ENCODE assay signal across 21 cellular contexts in the genomic region with DNA sequence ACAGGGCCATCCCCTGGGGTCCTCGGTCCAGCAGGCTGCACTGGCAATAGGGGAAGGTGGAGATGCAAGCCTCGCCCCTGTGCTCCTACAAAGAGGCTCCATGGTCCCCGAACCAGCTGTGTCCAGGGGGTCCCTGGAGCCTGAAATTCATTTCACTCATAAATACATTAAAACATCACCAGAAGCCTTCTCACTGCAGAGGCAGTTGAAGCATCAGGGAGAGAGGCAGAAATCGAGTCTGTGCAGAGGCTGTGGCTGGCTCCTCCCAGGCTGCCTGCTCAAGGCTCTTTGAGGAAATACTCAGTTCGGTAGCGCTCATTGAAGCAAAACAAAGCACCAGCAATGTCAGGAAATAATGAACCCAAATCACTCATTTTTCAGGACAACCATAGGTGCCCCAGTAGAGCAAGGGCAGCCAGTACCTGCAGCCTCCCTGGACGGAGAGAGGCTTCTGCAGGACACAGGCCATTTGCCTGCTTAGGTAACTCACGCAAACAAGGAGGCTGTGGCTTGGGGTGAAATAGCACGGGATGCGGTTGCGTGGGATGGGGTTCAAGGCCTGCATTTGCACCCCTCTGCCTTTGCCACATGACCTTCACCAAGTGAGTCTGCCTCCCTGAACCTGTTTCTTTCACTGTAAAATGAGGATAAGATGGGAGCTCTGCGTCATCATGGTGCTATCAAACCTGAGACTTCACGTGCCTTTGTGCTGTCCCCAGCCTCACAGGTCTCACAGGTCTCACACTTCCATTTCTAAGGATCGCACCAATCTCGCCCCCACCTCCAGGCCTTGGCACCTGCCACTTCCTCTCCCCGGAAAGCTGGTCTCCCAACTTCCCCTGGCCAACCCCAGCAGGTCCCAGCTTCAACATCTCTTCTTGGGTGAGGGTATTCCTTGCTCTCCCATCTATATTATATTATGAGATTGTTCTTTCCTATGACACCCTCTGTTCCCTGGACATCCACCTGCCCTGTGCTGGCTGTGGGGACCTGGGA.
DNase-seq lines count a peak whose midpoint lies in the region; FAIRE-seq and TF ChIP-seq lines count a peak whose summit lies in the region.
"Had no signal": no experiment of that assay in that cellular context is flagged by ENCODE, and none has a peak within 500 bp of the region (broad histone marks: within the 10 kb centered on the region; RNA-seq: fewer than 3 reads in every experiment).

No MANE protein-coding gene starts in this region.

- no peaks in the 10 kb centered on the region for H3K9me3 Mint-ChIP-seq in progenitor cell of endocrine pancreas (ENCODE audit: low read depth)
- H3K9me3 Mint-ChIP-seq: endodermal cell; neural crest cell; stimulated activated naive CD8-positive, alpha-beta T cell treated with anti-CD3 and anti-CD28 coated beads, Interleukin-15, amount 100 ng/mL, for 72 hours; WTC11 had no signal

- no peak overlapping the region for H3K4me3 ChIP-seq in BLaER1
- H3K4me3 ChIP-seq in H1 (ENCODE audit: extremely low read depth in 1 of 4, insufficient read depth in 2 of 4, low read depth in 3 of 4, low read length in 4 of 4), result no peak overlapping the region
- H3K4me3 ChIP-seq in prostate gland, result no peak overlapping the region
- H3K4me3 ChIP-seq: ascending aorta, HAP-1 had no signal

- no peak overlapping the region for H3K14ac ChIP-seq in H1 (ENCODE audit: insufficient read length)

- H3K27ac ChIP-seq in BLaER1 (no peak overlapping the region), H1 (ENCODE audit: low read depth, low read length) (no peak overlapping the region), prostate gland (no peak overlapping the region)
- H3K27ac ChIP-seq: ascending aorta had no signal

- no peak overlapping the region for H2BK120ac ChIP-seq in H1 (replicated peaks; ENCODE audit: low read depth, low read length)

- TF ChIP-seq POLR2A in H1 (IDR thresholded peaks at IDR 0.05; ENCODE audit: control extremely low read depth in 1 of 2, low read depth in 2 of 2, low read length in 2 of 2) (no peak), prostate gland (IDR thresholded peaks at IDR 0.05) (no peak)

- no peaks in the 10 kb centered on the region for H3K79me2 ChIP-seq in H1 (ENCODE audit: control insufficient read depth in 1 of 2, insufficient read depth in 2 of 2, low read length in 2 of 2)

- H3K4me1 ChIP-seq in BLaER1 (peaks cover 39% of the 10 kb centered on the region), H1 (replicated peaks in 1 of 4; ENCODE audit: control insufficient read depth in 3 of 4, insufficient read depth in 4 of 4, low read length in 3 of 4) (no peaks in the 10 kb centered on the region; a peak in 1 of 7 replicates), prostate gland (replicated peaks) (no peaks in the 10 kb centered on the region)
- H3K4me1 ChIP-seq: ascending aorta, HAP-1 had no signal

- H4K5ac ChIP-seq in H1 (ENCODE audit: insufficient read length, low read depth, low read length), result no peak overlapping the region

- H3K4me2 ChIP-seq in BLaER1 (peak overlapping the region; percentile 64), H1 (ENCODE audit: insufficient read depth in 1 of 2, low read depth in 2 of 2, low read length in 2 of 2) (no peak overlapping the region)

- TF ChIP-seq EP300 in H1 (IDR thresholded peaks at IDR 0.05; ENCODE audit: borderline replicate concordance in 1 of 2, low read depth in 2 of 2, low read length in 2 of 2), result no peak

- H2BK15ac ChIP-seq in H1 (ENCODE audit: low read length), result no peak overlapping the region

- H3K36me3 ChIP-seq in BLaER1 (no peaks in the 10 kb centered on the region), H1 (ENCODE audit: control insufficient read depth in 2 of 4, insufficient read depth in 4 of 4, low read length in 3 of 4) (no peaks in the 10 kb centered on the region), prostate gland (no peaks in the 10 kb centered on the region)
- H3K36me3 ChIP-seq: ascending aorta, HAP-1 had no signal

- in situ Hi-C loops in Caki2 (cut with HindIII; ENCODE audit: low pct_unique_long_range_greater_than_20kb, low sequenced_read_pairs), result no loop called here

- CTCF ChIA-PET in H1 (lab: Charles Lee; ENCODE audit: partially characterized antibody), result interaction anchor here (0.7 to 2.8 kb wide), 4 partner anchors 9 to 144 kb away, joined by 3 to 9 read pairs (median 3); no protein-coding TSS in a partner anchor

- H3K9me3 ChIP-seq in BLaER1 (no peaks in the 10 kb centered on the region), H1 (ENCODE audit: insufficient read depth in 2 of 2, low read depth in 1 of 2, low read length in 1 of 2) (no peaks in the 10 kb centered on the region), prostate gland (no peaks in the 10 kb centered on the region)
- H3K9me3 ChIP-seq: ascending aorta, HAP-1 had no signal

- H4K91ac ChIP-seq in H1 (replicated peaks; ENCODE audit: insufficient read length, low read length), result no peak overlapping the region

- no peak for TF ChIP-seq RAD21 in H1 (IDR thresholded peaks at IDR 0.05 in 1 of 2, conservative IDR thresholded peaks at IDR 0.05 in 1 of 2; ENCODE audit: low read depth in 2 of 2, low read length in 2 of 2)

- 0 out of 2 replicates have a peak overlapping the region, but pooled peaks have one; percentile 9 for H2AFZ ChIP-seq in H1 (ENCODE audit: low read length)

- H3K27me3 ChIP-seq in BLaER1, result 0 out of 2 replicates have a peak, but pooled peaks cover 2% of the 10 kb centered on the region
- H3K27me3 ChIP-seq in H1 (replicated peaks in 1 of 4; ENCODE audit: control insufficient read depth in 3 of 4, extremely low read depth in 1 of 4, insufficient read depth in 3 of 4, low read length in 3 of 4), result peaks cover 0 to 2% (median 0%) of the 10 kb centered on the region in 4 experiments; a peak in 2 of 7 replicates
- no peaks in the 10 kb centered on the region for H3K27me3 ChIP-seq in prostate gland (replicated peaks; ENCODE audit: insufficient read depth)
- H3K27me3 ChIP-seq: ascending aorta had no signal

- no peak overlapping the region for H3K4me3 Mint-ChIP-seq in progenitor cell of endocrine pancreas (ENCODE audit: low read depth)
- H3K4me3 Mint-ChIP-seq: endodermal cell; neural crest cell; stimulated activated naive CD8-positive, alpha-beta T cell treated with anti-CD3 and anti-CD28 coated beads, Interleukin-15, amount 100 ng/mL, for 72 hours; WTC11 had no signal

- H2BK5ac ChIP-seq in H1 (ENCODE audit: low read depth, low read length), result no peak overlapping the region

- peaks cover 3% of the 10 kb centered on the region for H3K4me1 Mint-ChIP-seq in progenitor cell of endocrine pancreas (ENCODE audit: low read depth)
- H3K4me1 Mint-ChIP-seq: endodermal cell; neural crest cell; stimulated activated naive CD8-positive, alpha-beta T cell treated with anti-CD3 and anti-CD28 coated beads, Interleukin-15, amount 100 ng/mL, for 72 hours had no signal

- H3K79me1 ChIP-seq in H1 (ENCODE audit: low read depth, low read length), result no peaks in the 10 kb centered on the region

- intact Hi-C loops in prostate gland (cut with DNase I), result no loop called here

- no peak overlapping the region for H2AK5ac ChIP-seq in H1 (ENCODE audit: low read depth, low read length)

- no peak for FAIRE-seq in H1 (lab: Jason Lieb, UNC)

- H3K36me3 Mint-ChIP-seq in progenitor cell of endocrine pancreas (ENCODE audit: insufficient read depth), result no peaks in the 10 kb centered on the region
- H3K36me3 Mint-ChIP-seq: WTC11 had no signal

- no peak overlapping the region for H3K56ac ChIP-seq in H1 (replicated peaks; ENCODE audit: insufficient read length, low read depth, low read length)

- no peak overlapping the region for H3K27ac Mint-ChIP-seq in progenitor cell of endocrine pancreas
- H3K27ac Mint-ChIP-seq: endodermal cell, WTC11 had no signal

- H3K18ac ChIP-seq in H1 (ENCODE audit: extremely low read depth, low read length), result no peak overlapping the region

- 87% methylated on average over 16 of the region's 16 CpGs; no CpG with 5 or more reads in 1 of the 2 experiments for WGBS in H1 (ENCODE audit: extremely low coverage in 1 of 2, insufficient coverage in 1 of 2, insufficient read length in 1 of 2, insufficient replicate concordance in 2 of 2, low coverage in 1 of 2, low lambda C conversion rate in 2 of 2, missing lambda C conversion rate in 1 of 2), 2 experiments
- WGBS in prostate gland, result 90% methylated on average over 16 of the region's 16 CpGs

- H3K23me2 ChIP-seq in H1 (ENCODE audit: low read depth, low read length), result no peaks in the 10 kb centered on the region

- H4K8ac ChIP-seq in H1 (ENCODE audit: extremely low read depth, insufficient read depth, low read length), result peak overlapping the region; percentile 18; the same call in 1 of the 2 replicates

- H2BK20ac ChIP-seq in H1 (ENCODE audit: low read length), result no peak overlapping the region

- TF ChIP-seq CTCF in H1 (IDR thresholded peaks at IDR 0.05; ENCODE audit: control extremely low read depth in 1 of 3, insufficient read depth in 1 of 3, low read depth in 1 of 3, low read length in 3 of 3) (no peak), progenitor cell of endocrine pancreas (IDR thresholded peaks at IDR 0.05; ENCODE audit: unreplicated experiment) (no peak), prostate gland (IDR thresholded peaks at IDR 0.05) (no peak)

- H4K20me1 ChIP-seq in BLaER1 (no peaks in the 10 kb centered on the region), H1 (replicated peaks in 1 of 2; ENCODE audit: control insufficient read depth in 1 of 2, insufficient read depth in 2 of 2, low read length in 2 of 2) (no peaks in the 10 kb centered on the region)

- H3K27me3 Mint-ChIP-seq in progenitor cell of endocrine pancreas, result peaks cover 25% of the 10 kb centered on the region

- DNase-seq in Caki2 (ENCODE audit: low read depth) (peak; percentile 51), H1 (ENCODE audit: low read depth in 1 of 2, low spot score in 2 of 2) (peak in 1 of 2 experiments; percentile 35), progenitor cell of endocrine pancreas (ENCODE audit: low spot score, unreplicated experiment) (peak; percentile 7), prostate gland (ENCODE audit: low spot score) (no peak), NCI-H1436 (lab: John Stamatoyannopoulos, UW) (no peak)
- DNase-seq in stimulated activated naive CD4-positive, alpha-beta T cell treated with Interleukin-2 at 50 U/mL for 16 hours (lab: John Stamatoyannopoulos, UW), result no peak
- DNase-seq: Calu3, endodermal cell, Karpas-422, mesendoderm, NCI-H1092, NCI-H2081, NCI-H510A treated with DMSO at 0.1 percent for 48 hours, right cardiac atrium, SHP77 had no signal

- no peak overlapping the region for H3K23ac ChIP-seq in H1 (ENCODE audit: insufficient read length)

- POLR2A ChIA-PET in H1 (lab: Charles Lee; ENCODE audit: partially characterized antibody), result no interaction called here

- H3K9ac ChIP-seq in BLaER1 (no peak overlapping the region), H1 (replicated peaks in 1 of 4; ENCODE audit: extremely low read depth in 1 of 4, low read depth in 3 of 4, low read length in 3 of 4) (no peak overlapping the region)

- peak overlapping the region; percentile 75; the same call in 1 of the 2 replicates for H2BK12ac ChIP-seq in H1 (ENCODE audit: low read depth, low read length)

- no peak overlapping the region for H3K4ac ChIP-seq in H1 (replicated peaks; ENCODE audit: insufficient read length, low read depth, low read length)

TF ChIP-seq in H1, 55 proteins besides CTCF, POLR2A, EP300 and RAD21 (continues in another document):
- TF ChIP-seq EGR1 (IDR thresholded peaks at IDR 0.05; ENCODE audit: borderline replicate concordance, low read depth, low read length) (no peak), RXRA (IDR thresholded peaks at IDR 0.05; ENCODE audit: insufficient read depth, low read depth, low read length) (no peak), ASH2L (IDR thresholded peaks at IDR 0.05; ENCODE audit: low read length) (no peak)

Comparison
In these comparisons a context has a peak if more than half of its experiments do, and no peak if none do; other contexts are left out.
1. DNase-seq: peak in Caki2 (single experiment) and progenitor cell of endocrine pancreas (single experiment); none in prostate gland (single experiment), NCI-H1436 (single experiment) and stimulated activated naive CD4-positive, alpha-beta T cell treated with Interleukin-2 at 50 U/mL for 16 hours (single experiment).